In genomic region chr9:12702160-12702758, GRCh38 we compare ENCODE assay signal across 8 cellular contexts. TPM values are rescaled to one million over a fixed set of nuclear protein-coding genes. Genes with fewer than 3 reads are reported as not detected.
DNase-seq lines count a peak whose midpoint lies in the region; ATAC-seq and TF ChIP-seq lines count a peak whose summit lies in the region.

No MANE protein-coding gene starts in this region.

- WGBS in tibial nerve, 2 donors, result 13 to 22% methylated on average over 6 of the region's 6 CpGs

- no peak overlapping the region for H3K4me3 ChIP-seq in ascending aorta
- no peak overlapping the region for H3K4me3 ChIP-seq in tibial nerve

- TF ChIP-seq EP300 in tibial nerve (IDR thresholded peaks at IDR 0.05), result no peak

- intact Hi-C loops in ascending aorta (cut with DNase I), result no loop called here

- TF ChIP-seq CTCF in ascending aorta (IDR thresholded peaks at IDR 0.05) (peak in 2 of 3 experiments; percentile 53 to 54), tibial nerve (IDR thresholded peaks at IDR 0.05) (peak; percentile 23 to 48 (median 44))

- no peak for ATAC-seq in GM18498 (IDR thresholded peaks at IDR 0.05; ENCODE audit: unreplicated experiment)

- DNase-seq in SHP77 (lab: John Stamatoyannopoulos, UW) (peak; percentile 12 to 24), SHP77 treated with DMSO at 0.1 percent for 48 hours (lab: John Stamatoyannopoulos, UW) (no peak), ascending aorta (ENCODE audit: low spot score in 2 of 2) (peak in 1 of 2 donors; percentile 67), inferior parietal cortex (ENCODE audit: extremely low spot score) (peak; percentile 66), tibial nerve (ENCODE audit: low spot score in 2 of 2) (peak in 1 of 2 donors; percentile 35), DMS79 treated with DMSO at 0.1 percent for 48 hours (lab: John Stamatoyannopoulos, UW) (no peak)
- DNase-seq in activated CD4-positive, alpha-beta T cell treated with anti-CD3 and anti-CD28 coated beads for 48 hours, result no peak

- peaks cover 0 to 14% of the 10 kb centered on the region in 2 donors for H3K4me1 ChIP-seq in ascending aorta
- peaks cover 0 to 15% (median 0%) of the 10 kb centered on the region in 4 donors for H3K4me1 ChIP-seq in tibial nerve

- H3K27me3 ChIP-seq in ascending aorta, result no peaks in the 10 kb centered on the region
- no peaks in the 10 kb centered on the region for H3K27me3 ChIP-seq in tibial nerve

- TF ChIP-seq POLR2A in tibial nerve (IDR thresholded peaks at IDR 0.05), result no peak

- H3K36me3 ChIP-seq in ascending aorta (no peaks in the 10 kb centered on the region), tibial nerve (no peaks in the 10 kb centered on the region)

- H3K27ac ChIP-seq in ascending aorta (no peak overlapping the region), tibial nerve (no peak overlapping the region)

- H3K9me3 ChIP-seq in ascending aorta, result no peaks in the 10 kb centered on the region
- no peaks in the 10 kb centered on the region for H3K9me3 ChIP-seq in tibial nerve

RNA-seq across cellular contexts. Expression of gene TYRP1, which starts 9.1 kb away (rescaled TPM):
- total RNA-seq in ascending aorta (not detected), tibial nerve (not detected)

Comparison
In these comparisons a context has a peak if more than half of its experiments do, and no peak if none do; other contexts are left out.
1. DNase-seq: peak in SHP77 (2 of 2) and inferior parietal cortex (single experiment); none in SHP77 treated with DMSO at 0.1 percent for 48 hours (single experiment), activated CD4-positive, alpha-beta T cell treated with anti-CD3 and anti-CD28 coated beads for 48 hours (single experiment) and DMS79 treated with DMSO at 0.1 percent for 48 hours (single experiment).